ENCODE assay signal across 13 cellular contexts in the genomic region with DNA sequence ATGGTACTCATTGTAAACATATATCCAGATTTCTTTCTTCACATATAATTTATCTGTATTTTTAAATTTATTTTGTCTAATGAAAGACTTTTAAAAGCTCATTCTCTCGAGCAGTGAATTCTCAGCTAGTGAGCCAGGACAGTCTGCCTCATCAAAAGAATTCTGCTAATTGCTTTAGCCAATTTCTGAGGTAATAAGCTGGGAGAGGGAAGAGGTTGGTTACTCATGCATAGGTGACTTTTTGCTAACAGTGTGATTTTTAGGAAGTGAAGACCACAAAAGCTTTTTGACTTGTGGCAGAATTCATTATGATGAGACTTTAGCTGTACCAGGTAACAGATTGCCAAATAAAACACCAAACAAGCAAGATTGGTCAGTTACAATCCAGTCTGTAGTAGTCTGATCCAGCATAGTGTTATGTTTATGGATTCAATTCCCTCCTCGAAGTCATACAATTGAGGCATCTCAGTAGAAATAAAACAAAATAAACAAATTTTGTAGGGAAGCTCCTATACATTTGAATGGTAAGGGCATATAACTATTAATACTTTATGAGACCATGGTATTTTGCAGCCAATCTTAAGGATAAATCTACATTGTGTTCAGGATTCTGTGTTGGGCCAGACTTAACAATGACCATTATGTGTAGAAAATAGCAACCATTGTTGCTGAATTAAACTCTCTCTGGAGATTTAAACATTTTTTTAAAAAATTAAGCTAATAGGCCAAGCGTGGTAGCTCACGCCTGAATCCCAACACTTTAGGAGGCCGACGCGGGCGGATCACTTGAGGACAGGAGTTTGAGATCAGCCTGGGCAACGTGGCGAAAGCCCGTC. TPM values are rescaled to one million over a fixed set of nuclear protein-coding genes. Genes with fewer than 3 reads are reported as not detected.
DNase-seq lines count a peak whose midpoint lies in the region; ATAC-seq and TF ChIP-seq lines count a peak whose summit lies in the region.
"Had no signal": no experiment of that assay in that cellular context is flagged by ENCODE, and none has a peak within 500 bp of the region (broad histone marks: within the 10 kb centered on the region; RNA-seq: fewer than 3 reads in every experiment).

No MANE protein-coding gene starts in this region.

- H3K4me3 ChIP-seq in endodermal cell (ENCODE audit: low read length) (no peak overlapping the region), mesendoderm (ENCODE audit: low read length) (no peak overlapping the region), tibial nerve (peak overlapping the region in 1 of 4 donors; percentile 24)

- peak overlapping the region; percentile 42 for H3K56ac ChIP-seq in mesendoderm (ENCODE audit: low read length)

- no peak overlapping the region for H2BK120ac ChIP-seq in mesendoderm (ENCODE audit: low read depth, low read length)

- no peak for TF ChIP-seq CTCF in endodermal cell (conservative IDR thresholded peaks at IDR 0.05)
- no peak for TF ChIP-seq CTCF in tibial nerve (IDR thresholded peaks at IDR 0.05)

- H3K9me3 ChIP-seq in endodermal cell (ENCODE audit: control insufficient read depth, low read length) (no peaks in the 10 kb centered on the region), tibial nerve (no peaks in the 10 kb centered on the region)

- H3K27me3 ChIP-seq in endodermal cell (ENCODE audit: control insufficient read depth, insufficient read depth, low read length, poor library complexity, severe bottlenecking): no peaks in the 10 kb centered on the region
- no peaks in the 10 kb centered on the region for H3K27me3 ChIP-seq in mesendoderm (ENCODE audit: insufficient read depth, low read length, poor library complexity)
- peaks cover 0 to 36% of the 10 kb centered on the region in 2 donors for H3K27me3 ChIP-seq in tibial nerve

- no peak for TF ChIP-seq POLR2A in tibial nerve (IDR thresholded peaks at IDR 0.05)

- H3K9ac ChIP-seq in endodermal cell (ENCODE audit: extremely low read depth, low read length, poor library complexity, severe bottlenecking): peak overlapping the region; percentile 45
- no peak overlapping the region for H3K9ac ChIP-seq in mesendoderm (ENCODE audit: low read length)

- H4K5ac ChIP-seq in mesendoderm (ENCODE audit: low read length): no peak overlapping the region

- peak overlapping the region; percentile 68 for H3K18ac ChIP-seq in mesendoderm (ENCODE audit: low read length)

- H3K4me3 Mint-ChIP-seq in endodermal cell: peak overlapping the region; percentile 39
- H3K4me3 Mint-ChIP-seq: CD8-positive, alpha-beta memory T cell had no signal

- H3K4ac ChIP-seq in mesendoderm (ENCODE audit: low read depth, low read length): no peak overlapping the region

- no peak overlapping the region for H3K27ac ChIP-seq in endodermal cell (ENCODE audit: low read depth, low read length)
- H3K27ac ChIP-seq in mesendoderm (ENCODE audit: low read depth, low read length): peak overlapping the region; percentile 57
- peak overlapping the region; percentile 25 to 80 (median 68) for H3K27ac ChIP-seq in tibial nerve

- no peaks in the 10 kb centered on the region for H3K27me3 Mint-ChIP-seq in endodermal cell (ENCODE audit: insufficient read depth)

- H3K4me1 Mint-ChIP-seq in endodermal cell: peaks cover 36% of the 10 kb centered on the region
- H3K4me1 Mint-ChIP-seq: CD8-positive, alpha-beta memory T cell had no signal

- no peak for ATAC-seq in HG03045 (IDR thresholded peaks at IDR 0.05; ENCODE audit: unreplicated experiment)
- ATAC-seq: left colon, Panc1 had no signal

- no peak overlapping the region for H3K23ac ChIP-seq in mesendoderm (ENCODE audit: low read length)

- peaks cover 30% of the 10 kb centered on the region for H3K36me3 Mint-ChIP-seq in endodermal cell (ENCODE audit: low read depth)
- H3K36me3 Mint-ChIP-seq: CD8-positive, alpha-beta memory T cell had no signal

- peaks cover 2% of the 10 kb centered on the region for H3K79me2 ChIP-seq in mesendoderm (ENCODE audit: control insufficient read depth, insufficient read depth, low read length)

- in situ Hi-C loops in KBM-7 (cut with MboI; ENCODE audit: low pct_unique_long_range_greater_than_20kb, low sequenced_read_pairs): no loop called here

- H3K4me1 ChIP-seq in endodermal cell (ENCODE audit: control insufficient read depth, insufficient read depth, low read length) (no peaks in the 10 kb centered on the region), mesendoderm (ENCODE audit: control insufficient read depth, low read depth, low read length) (no peaks in the 10 kb centered on the region), tibial nerve (peaks cover 0 to 15% (median 0%) of the 10 kb centered on the region in 4 donors)

- 49 to 90% methylated on average over 2 to 10 of the region's 11 CpGs for WGBS in endodermal cell (ENCODE audit: insufficient coverage in 1 of 2, insufficient read length in 1 of 2), 2 experiments
- WGBS in mesendoderm (ENCODE audit: extremely low coverage, insufficient coverage, low lambda C conversion rate): no CpG with 5 or more reads among the region's 11 CpGs
- WGBS in tibial nerve, 2 donors: 19 to 20% methylated on average over 11 of the region's 11 CpGs

- H2BK5ac ChIP-seq in mesendoderm (ENCODE audit: low read length): no peak overlapping the region

- H2AK5ac ChIP-seq in mesendoderm (ENCODE audit: low read length): no peak overlapping the region

- H3K4me2 ChIP-seq in mesendoderm (ENCODE audit: low read length): no peak overlapping the region

- H2BK15ac ChIP-seq in mesendoderm (replicated peaks; ENCODE audit: low read depth): no peak overlapping the region

- no peak overlapping the region for H4K8ac ChIP-seq in mesendoderm (ENCODE audit: low read depth, low read length)

- TF ChIP-seq EP300 in tibial nerve (IDR thresholded peaks at IDR 0.05): no peak

- H3K9me3 Mint-ChIP-seq in endodermal cell: peaks cover 9% of the 10 kb centered on the region

- no peaks in the 10 kb centered on the region for H3K79me1 ChIP-seq in mesendoderm (ENCODE audit: low read length)

- H3K36me3 ChIP-seq in endodermal cell (ENCODE audit: control insufficient read depth, insufficient read depth, low read length) (peaks cover 8% of the 10 kb centered on the region), mesendoderm (ENCODE audit: control insufficient read depth, insufficient read depth, low read length) (no peaks in the 10 kb centered on the region), tibial nerve (no peaks in the 10 kb centered on the region)

- H3K27ac Mint-ChIP-seq in endodermal cell: peak overlapping the region; percentile 97
- H3K27ac Mint-ChIP-seq: CD8-positive, alpha-beta memory T cell had no signal

- DNase-seq in KBM-7 (peak; percentile 28), endodermal cell (no peak), mesendoderm (peak; percentile 58), tibial nerve (ENCODE audit: low spot score in 2 of 2) (no peak), DMS53 treated with DMSO at 0.1 percent for 48 hours (lab: John Stamatoyannopoulos, UW; ENCODE audit: unreplicated experiment) (no peak), glomerular visceral epithelial cell (ENCODE audit: extremely low spot score) (no peak), dermis blood vessel endothelial cell (no peak)
- DNase-seq: CD8-positive, alpha-beta memory T cell; H7; left colon; NCI-H2107 had no signal

RNA-seq across cellular contexts. Expression of gene PLS3, which starts 21.3 kb away (rescaled TPM):
- total RNA-seq in endodermal cell: 100 to 1,000 TPM in 1 of 2 donors, 10 to 100 TPM in 1; 81.6 to 179 TPM
- polyA plus RNA-seq in endodermal cell (2013, experiment 1 of 2): 83.8 TPM
- polyA plus RNA-seq in endodermal cell (2013, experiment 2 of 2): 85.8 TPM
- 92.9 TPM for polyA plus RNA-seq in mesendoderm (2013, experiment 1 of 2)
- 94.0 TPM for polyA plus RNA-seq in mesendoderm (2013, experiment 2 of 2)
- 10 to 100 TPM; 60.9 to 93.8 (median 82.4) TPM for total RNA-seq in tibial nerve
- total RNA-seq in dermis blood vessel endothelial cell: 530 and 538 TPM in 2 replicates
- polyA plus RNA-seq: CD8-positive, alpha-beta memory T cell had no signal

Comparison
In these comparisons a context has a peak if more than half of its experiments do, and no peak if none do; other contexts are left out.
1. DNase-seq: peak in KBM-7 (single experiment) and mesendoderm (single experiment); none in endodermal cell (single experiment), tibial nerve (0 of 2), DMS53 treated with DMSO at 0.1 percent for 48 hours (single experiment), glomerular visceral epithelial cell (single experiment) and dermis blood vessel endothelial cell (single experiment).